22 cellular contexts compared by ENCODE assay signal in genomic region chr14:88040141-88040540, GRCh38. TPM values are rescaled to one million over a fixed set of nuclear protein-coding genes. Genes with fewer than 3 reads are reported as not detected.
"Had no signal": no experiment of that assay in that cellular context is flagged by ENCODE, and none has a peak within 500 bp of the region (broad histone marks: within the 10 kb centered on the region; RNA-seq: fewer than 3 reads in every experiment).

No MANE protein-coding gene starts in this region.

- DNase-seq: KBM-7; MV-4-11; NCI-H1048; NCI-H1105; NCI-H1417 treated with DMSO at 0.1 percent for 48 hours; NCI-H146; NCI-H1694 treated with DMSO at 0.1 percent for 48 hours; NCI-H1930; NCI-H2081; NCI-H2107; NCI-H2227 treated with DMSO at 0.1 percent for 48 hours; NCI-H446; NCI-H510A; NCI-H524 treated with DMSO at 0.1 percent for 48 hours; NCI-H69; NCI-H774; NK-92 treated with Interleukin-12 subunit alpha and Interleukin-12 subunit beta, amount 100 ng/mL, for 24 hours; PC-3; SHP77; SK-N-SH had no signal

RNA-seq across cellular contexts. Expression of gene GPR65, which starts 35.2 kb away (rescaled TPM):
- total RNA-seq: LHCN-M2, MCF 10A, PC-3 had no signal
